25 cellular contexts compared by ENCODE assay signal in the genomic region with DNA sequence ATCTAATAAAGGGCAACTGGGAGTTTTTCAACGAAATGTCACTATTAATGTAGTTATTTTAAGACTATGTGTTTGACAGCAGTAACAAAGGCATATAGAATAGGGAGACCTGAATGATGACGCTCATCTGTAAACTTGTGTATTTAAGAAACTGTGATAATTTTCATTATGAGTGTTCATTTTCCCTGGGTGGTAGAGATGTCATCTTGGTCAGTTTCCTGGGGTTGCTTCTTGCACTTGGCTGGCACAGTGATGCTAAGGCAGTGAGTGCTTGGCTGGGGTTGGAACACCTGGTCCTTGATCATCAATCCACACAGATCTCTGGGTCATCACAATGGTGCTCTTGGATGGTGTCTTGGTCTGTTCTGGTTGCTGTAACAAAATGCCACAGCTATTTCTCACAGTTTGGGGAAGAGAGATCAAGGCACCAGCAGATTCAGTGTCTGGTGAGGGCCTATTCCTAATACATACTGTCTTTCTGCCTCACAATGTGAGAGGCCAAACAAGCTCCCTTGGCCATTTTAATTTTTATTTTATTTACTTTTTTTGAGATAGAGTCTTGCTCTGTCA.
"Had no signal": no experiment of that assay in that cellular context is flagged by ENCODE, and none has a peak within 500 bp of the region (broad histone marks: within the 10 kb centered on the region; RNA-seq: fewer than 3 reads in every experiment).

No MANE protein-coding gene starts in this region.

- H3K36me3 Mint-ChIP-seq: mesothelial cell of epicardium; natural killer cell treated with Interleukin-12 subunit alpha and Interleukin-12 subunit beta and Interleukin-15 and Interleukin-18, amount 100 ng/mL, for 72 hours had no signal

- DNase-seq: cortex of kidney; effector memory CD8-positive, alpha-beta T cell; erythroblast; esophagus squamous epithelium; foreskin melanocyte; glutamatergic neuron; heart right ventricle; hippocampal formation; left cardiac atrium; left lung; mesenchymal stem cell; mucosa of descending colon; naive B cell; right lobe of liver; small intestine; stimulated activated CD4-positive, alpha-beta T cell treated with anti-CD3 and anti-CD28 coated beads, Interleukin-15, amount 100 ng/mL, for 24 hours; stimulated activated CD4-positive, alpha-beta T cell treated with anti-CD3 and anti-CD28 coated beads, Interleukin-2, amount 100 ng/mL, for 48 hours; stimulated activated naive CD4-positive, alpha-beta T cell treated with Interleukin-2 at 50 U/mL for 16 hours; upper lobe of right lung had no signal

- FAIRE-seq: endometrium, islet of Langerhans, small intestine had no signal

- ATAC-seq: effector memory CD8-positive, alpha-beta T cell; heart right ventricle; left cardiac atrium; left lung; mucosa of descending colon; natural killer cell treated with Interleukin-12 subunit alpha and Interleukin-12 subunit beta and Interleukin-15 and Interleukin-18, amount 100 ng/mL, for 72 hours; right lobe of liver; upper lobe of right lung had no signal

- H3K9me3 Mint-ChIP-seq: effector memory CD8-positive, alpha-beta T cell; mesothelial cell of epicardium; natural killer cell treated with Interleukin-12 subunit alpha and Interleukin-12 subunit beta and Interleukin-15 and Interleukin-18, amount 100 ng/mL, for 72 hours had no signal

- H3K27ac Mint-ChIP-seq: effector memory CD8-positive, alpha-beta T cell; mesothelial cell of epicardium; natural killer cell treated with Interleukin-12 subunit alpha and Interleukin-12 subunit beta and Interleukin-15 and Interleukin-18, amount 100 ng/mL, for 72 hours; progenitor cell of endocrine pancreas had no signal

- H3K4me3 Mint-ChIP-seq: effector memory CD8-positive, alpha-beta T cell; mesothelial cell of epicardium; naive B cell; natural killer cell treated with Interleukin-12 subunit alpha and Interleukin-12 subunit beta and Interleukin-15 and Interleukin-18, amount 100 ng/mL, for 72 hours; neural crest cell had no signal
